16 cellular contexts compared by ENCODE assay signal in the genomic region with DNA sequence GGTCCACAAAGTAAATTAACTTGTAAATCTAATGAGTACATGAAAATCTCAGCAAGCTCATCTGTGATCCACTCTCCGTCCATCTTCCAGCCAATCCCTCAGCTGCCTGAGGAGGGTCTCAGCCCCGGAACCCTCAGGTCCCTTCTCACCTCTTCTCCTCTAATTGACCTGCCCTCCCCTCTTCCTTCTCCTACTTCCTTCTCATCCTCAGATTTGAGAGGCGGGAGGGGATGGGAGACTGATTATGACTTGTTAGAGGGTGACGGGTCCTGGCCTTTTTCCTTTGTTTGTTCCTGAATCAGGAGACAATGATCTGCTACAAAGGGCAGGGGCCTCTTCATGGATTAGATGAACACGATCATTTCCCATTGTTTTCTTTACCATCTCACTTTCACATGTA.
"Had no signal": no experiment of that assay in that cellular context is flagged by ENCODE, and none has a peak within 500 bp of the region (broad histone marks: within the 10 kb centered on the region; RNA-seq: fewer than 3 reads in every experiment).

No MANE protein-coding gene starts in this region.

- DNase-seq: effector memory CD8-positive, alpha-beta T cell; foreskin melanocyte; heart right ventricle; hypothalamus; kidney glomerular epithelial cell; mucosa of descending colon; naive thymus-derived CD8-positive, alpha-beta T cell; ovary; small intestine; stimulated activated CD4-positive, alpha-beta T cell treated with anti-CD3 and anti-CD28 coated beads, Interleukin-12 subunit alpha, Interleukin-12 subunit beta, amount 100 ng/mL, for 4 hours; stimulated activated naive CD4-positive, alpha-beta T cell; stomach; substantia nigra; transverse colon had no signal

- H3K9me3 ChIP-seq: mucosa of descending colon, ovary, right atrium auricular region, stomach, thoracic aorta, transverse colon had no signal

- H3K4me1 ChIP-seq: right atrium auricular region, transverse colon had no signal

- H3K27me3 ChIP-seq: ovary, right atrium auricular region had no signal

- H3K36me3 ChIP-seq: heart right ventricle, ovary, right atrium auricular region, stomach, thoracic aorta, transverse colon had no signal

- H3K27ac ChIP-seq: heart right ventricle, ovary, right atrium auricular region, stomach, thoracic aorta, transverse colon had no signal

- H3K4me3 ChIP-seq: heart right ventricle, mucosa of descending colon, ovary, right atrium auricular region, stomach, thoracic aorta, transverse colon had no signal
